ENCODE assay signal across 16 cellular contexts in genomic region chr2:26529406-26530070, GRCh38. TPM values are rescaled to one million over a fixed set of nuclear protein-coding genes. Genes with fewer than 3 reads are reported as not detected.
"Had no signal": no experiment of that assay in that cellular context is flagged by ENCODE, and none has a peak within 500 bp of the region (broad histone marks: within the 10 kb centered on the region; RNA-seq: fewer than 3 reads in every experiment).

No MANE protein-coding gene starts in this region.

- H3K27me3 Mint-ChIP-seq: activated naive CD8-positive, alpha-beta T cell treated with anti-CD3 and anti-CD28 coated beads, Interleukin-2, amount 10 ng/mL, durations not matched to agents 7 days and 5 days had no signal

- ATAC-seq: effector memory CD8-positive, alpha-beta T cell; stimulated activated naive CD8-positive, alpha-beta T cell treated with anti-CD3 and anti-CD28 coated beads, Interleukin-15, Interleukin-2, amounts not matched to agents 100 U/mL and 50 U/mL, for 24 hours had no signal

- DNase-seq: activated CD4-positive, CD25-positive, alpha-beta regulatory T cell treated with anti-CD3 and anti-CD28 coated beads, Interleukin-2, amount 50 U/mL, for 72 hours; activated gamma-delta T cell treated with Interleukin-2 at 50 U/mL for 16 hours; activated naive CD8-positive, alpha-beta T cell treated with anti-CD3 and anti-CD28 coated beads, Interleukin-2, amount 10 ng/mL, durations not matched to agents 7 days and 5 days; dermis blood vessel endothelial cell; effector memory CD8-positive, alpha-beta T cell; foreskin melanocyte; midbrain; retina; stimulated activated naive CD8-positive, alpha-beta T cell treated with anti-CD3 and anti-CD28 coated beads, Interleukin-15, Interleukin-2, amounts not matched to agents 100 U/mL and 50 U/mL, for 24 hours had no signal

- H3K4me3 Mint-ChIP-seq: activated naive CD8-positive, alpha-beta T cell treated with anti-CD3 and anti-CD28 coated beads, Interleukin-2, amount 10 ng/mL, durations not matched to agents 7 days and 5 days; effector memory CD8-positive, alpha-beta T cell; type B pancreatic cell had no signal

- H3K27ac ChIP-seq: breast epithelium, epithelial cell of prostate had no signal

- H3K4me1 Mint-ChIP-seq: activated naive CD8-positive, alpha-beta T cell treated with anti-CD3 and anti-CD28 coated beads, Interleukin-2, amount 10 ng/mL, durations not matched to agents 7 days and 5 days had no signal

- H3K4me3 ChIP-seq: breast epithelium, skin epidermis had no signal

- H3K9me3 Mint-ChIP-seq: activated naive CD8-positive, alpha-beta T cell treated with anti-CD3 and anti-CD28 coated beads, Interleukin-2, amount 10 ng/mL, durations not matched to agents 7 days and 5 days; effector memory CD8-positive, alpha-beta T cell; type B pancreatic cell had no signal

- H3K36me3 ChIP-seq: breast epithelium had no signal

- H3K27ac Mint-ChIP-seq: activated naive CD8-positive, alpha-beta T cell treated with anti-CD3 and anti-CD28 coated beads, Interleukin-2, amount 10 ng/mL, durations not matched to agents 7 days and 5 days; effector memory CD8-positive, alpha-beta T cell; type B pancreatic cell had no signal

- H3K9me3 ChIP-seq: breast epithelium had no signal

- H3K36me3 Mint-ChIP-seq: activated naive CD8-positive, alpha-beta T cell treated with anti-CD3 and anti-CD28 coated beads, Interleukin-2, amount 10 ng/mL, durations not matched to agents 7 days and 5 days; type B pancreatic cell had no signal

- H3K4me1 ChIP-seq: breast epithelium had no signal

RNA-seq across cellular contexts. Expression of gene OTOF, which starts 51.6 kb away (rescaled TPM):
- total RNA-seq: chondrocyte, fibroblast of lung, SK-MEL-5 had no signal
- polyA plus RNA-seq: fibroblast of lung had no signal
